ENCODE assay signal across 9 cellular contexts in the genomic region with DNA sequence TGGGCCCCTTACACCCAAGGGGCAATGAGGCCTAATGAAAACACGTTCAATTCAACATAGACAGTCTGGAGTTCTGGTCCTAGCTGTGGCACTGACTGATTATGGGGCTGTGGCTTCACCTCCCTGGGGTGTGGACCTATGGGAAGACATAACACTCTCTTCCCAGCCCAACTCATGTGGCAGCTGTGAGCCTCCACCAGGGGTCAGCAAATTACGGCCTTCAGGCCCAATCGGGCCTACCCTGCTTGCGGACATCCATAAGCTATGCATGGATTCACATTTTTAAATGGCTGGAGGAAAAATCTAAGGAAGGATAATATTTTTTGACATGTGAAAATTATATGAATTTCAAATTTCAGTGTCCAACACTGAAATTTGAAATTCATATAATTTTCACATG.
A peak's percentile ranks its signal among the peaks of the same experiment; 100 is the strongest.
DNase-seq lines count a peak whose midpoint lies in the region; ATAC-seq and TF ChIP-seq lines count a peak whose summit lies in the region.
"Had no signal": no experiment of that assay in that cellular context is flagged by ENCODE, and none has a peak within 500 bp of the region (broad histone marks: within the 10 kb centered on the region; RNA-seq: fewer than 3 reads in every experiment).

No MANE protein-coding gene starts in this region.

- H3K27ac ChIP-seq in dorsolateral prefrontal cortex: peak overlapping the region in 54 of 59 donors; percentile 6 to 94 (median 78)
- no peak overlapping the region for H3K27ac ChIP-seq in neuronal stem cell (replicated peaks; ENCODE audit: low read length)

- H3K9me3 ChIP-seq in neuronal stem cell (replicated peaks in 1 of 2; ENCODE audit: control insufficient read depth in 2 of 2, insufficient read depth in 1 of 2, low read depth in 1 of 2, low read length in 2 of 2): peaks cover 0 to 1% of the 10 kb centered on the region in 2 donors

- no peaks in the 10 kb centered on the region for H3K79me1 ChIP-seq in neuronal stem cell (ENCODE audit: low read depth, low read length)

- peak; percentile 16 for DNase-seq in activated naive CD4-positive, alpha-beta T cell treated with anti-CD3 and anti-CD28 coated beads for 36 hours
- DNase-seq in activated naive CD4-positive, alpha-beta T cell (lab: John Stamatoyannopoulos, UW): no peak
- DNase-seq in LNCaP clone FGC (ENCODE audit: low read depth): peak; percentile 18
- peak; percentile 5 to 81 (median 65) for DNase-seq in dorsolateral prefrontal cortex
- no peak for DNase-seq in neuronal stem cell (ENCODE audit: low spot score)
- DNase-seq in NCI-H187 (lab: John Stamatoyannopoulos, UW): no peak
- DNase-seq in NK-92 treated with Interleukin-12 subunit alpha and Interleukin-12 subunit beta, amount 100 ng/mL, for 24 hours (lab: John Stamatoyannopoulos, UW): no peak

- no peak overlapping the region for H2BK15ac ChIP-seq in neuronal stem cell (ENCODE audit: low read length)

- no peaks in the 10 kb centered on the region for H3K27me3 ChIP-seq in dorsolateral prefrontal cortex
- H3K27me3 ChIP-seq in neuronal stem cell (ENCODE audit: control insufficient read depth in 3 of 3, insufficient read depth in 3 of 3, low read depth in 1 of 3, low read length in 3 of 3): no peaks in the 10 kb centered on the region

- no peaks in the 10 kb centered on the region for H3K9me3 Mint-ChIP-seq in activated naive CD4-positive, alpha-beta T cell treated with anti-CD3 and anti-CD28 coated beads for 36 hours

- no peaks in the 10 kb centered on the region for H3K27me3 Mint-ChIP-seq in activated naive CD4-positive, alpha-beta T cell treated with anti-CD3 and anti-CD28 coated beads for 36 hours (ENCODE audit: low read depth)
- H3K27me3 Mint-ChIP-seq: activated naive CD8-positive, alpha-beta T cell had no signal

- H3K4me1 ChIP-seq in neuronal stem cell (ENCODE audit: control insufficient read depth in 2 of 2, insufficient read depth in 1 of 2, low read depth in 1 of 2, low read length in 2 of 2): no peaks in the 10 kb centered on the region

- H2BK12ac ChIP-seq in neuronal stem cell (ENCODE audit: low read length): no peak overlapping the region

- no peak overlapping the region for H2BK5ac ChIP-seq in neuronal stem cell (ENCODE audit: low read length)

- H3K4ac ChIP-seq in neuronal stem cell (ENCODE audit: low read length): no peak overlapping the region

- peak; percentile 78 for TF ChIP-seq CTCF in LNCaP clone FGC (IDR thresholded peaks at IDR 0.05; ENCODE audit: control insufficient read depth, extremely low read depth, insufficient read depth)
- TF ChIP-seq CTCF in dorsolateral prefrontal cortex (IDR thresholded peaks at IDR 0.05 in 54 of 56, conservative IDR thresholded peaks at IDR 0.05 in 2 of 56; ENCODE audit: low read depth in 1 of 56, partially characterized antibody in 56 of 56): peak in 54 of 56 donors; percentile 25 to 79 (median 60)

- CTCF ChIA-PET in activated naive CD4-positive, alpha-beta T cell treated with anti-CD3 and anti-CD28 coated beads for 36 hours (lab: Charles Lee): interaction anchor here (1.0 to 3.3 kb wide), 2 partner anchors 68 to 102 kb away, joined by 3 to 20 read pairs; partner anchors contain the start of gene LOXHD1

- no peak overlapping the region for H2BK120ac ChIP-seq in neuronal stem cell (ENCODE audit: low read depth, low read length)

- no peak overlapping the region for H2AK5ac ChIP-seq in neuronal stem cell (ENCODE audit: low read depth, low read length)

- H3K27ac Mint-ChIP-seq in activated naive CD4-positive, alpha-beta T cell treated with anti-CD3 and anti-CD28 coated beads for 36 hours: no peak overlapping the region
- H3K27ac Mint-ChIP-seq: activated naive CD8-positive, alpha-beta T cell had no signal

- intact Hi-C loops in activated naive CD4-positive, alpha-beta T cell treated with anti-CD3 and anti-CD28 coated beads for 36 hours (cut with micrococcal nuclease): loop anchor here (1.0 kb wide), 1 partner anchor 103 kb away; no protein-coding TSS in a partner anchor
- intact Hi-C loops in dorsolateral prefrontal cortex (cut with DNase I): loop anchor here (2.0 to 5.0 kb wide), 5 partner anchors 67 to 383 kb away; partner anchors contain the start of gene LOXHD1 (in 2 of the 2)

- no CpG with 5 or more reads among the region's 4 CpGs for WGBS in neuronal stem cell (ENCODE audit: extremely low coverage in 2 of 2, insufficient read length in 2 of 2, insufficient replicate concordance in 1 of 2), 2 donors

- no peaks in the 10 kb centered on the region for H3K36me3 ChIP-seq in neuronal stem cell (replicated peaks in 1 of 2; ENCODE audit: control insufficient read depth in 2 of 2, insufficient read depth in 2 of 2, low read length in 2 of 2)

- H4K91ac ChIP-seq in neuronal stem cell (ENCODE audit: low read depth, low read length, poor library complexity): no peak overlapping the region

- H3K23ac ChIP-seq in neuronal stem cell (ENCODE audit: low read depth, low read length, poor library complexity): no peak overlapping the region

- H4K8ac ChIP-seq in neuronal stem cell (ENCODE audit: low read depth, low read length): no peak overlapping the region

- peak overlapping the region; percentile 5 for H3K18ac ChIP-seq in neuronal stem cell (ENCODE audit: low read length)

- H3K14ac ChIP-seq in neuronal stem cell (ENCODE audit: low read length): no peak overlapping the region

- no peak for ATAC-seq in HG03139 (IDR thresholded peaks at IDR 0.05; ENCODE audit: unreplicated experiment)

- H3K4me3 ChIP-seq in LNCaP clone FGC (ENCODE audit: low read depth, low read length) (no peak overlapping the region), dorsolateral prefrontal cortex (no peak overlapping the region), neuronal stem cell (ENCODE audit: low read length in 2 of 2) (peak overlapping the region in 1 of 2 donors; percentile 11)

- H3K9ac ChIP-seq in neuronal stem cell (ENCODE audit: low read depth, low read length, poor library complexity): no peak overlapping the region

- no peaks in the 10 kb centered on the region for H3K4me1 Mint-ChIP-seq in activated naive CD4-positive, alpha-beta T cell treated with anti-CD3 and anti-CD28 coated beads for 36 hours (ENCODE audit: low read depth)

- H2AFZ ChIP-seq in neuronal stem cell (ENCODE audit: low read length): no peak overlapping the region

- H3K36me3 Mint-ChIP-seq in activated naive CD4-positive, alpha-beta T cell treated with anti-CD3 and anti-CD28 coated beads for 36 hours (ENCODE audit: low read depth): no peaks in the 10 kb centered on the region
- H3K36me3 Mint-ChIP-seq: activated naive CD8-positive, alpha-beta T cell had no signal

- no peak overlapping the region for H3K4me2 ChIP-seq in neuronal stem cell (ENCODE audit: insufficient read depth, low read length, poor library complexity, severe bottlenecking)

- no peak overlapping the region for H3K4me3 Mint-ChIP-seq in activated naive CD4-positive, alpha-beta T cell treated with anti-CD3 and anti-CD28 coated beads for 36 hours
- H3K4me3 Mint-ChIP-seq: activated naive CD8-positive, alpha-beta T cell had no signal

Comparison
In these comparisons a context has a peak if more than half of its experiments do, and no peak if none do; other contexts are left out.
1. DNase-seq: peak in activated naive CD4-positive, alpha-beta T cell treated with anti-CD3 and anti-CD28 coated beads for 36 hours (single experiment), LNCaP clone FGC (single experiment) and dorsolateral prefrontal cortex (10 of 10); none in activated naive CD4-positive, alpha-beta T cell (0 of 4), neuronal stem cell (single experiment), NCI-H187 (0 of 2) and NK-92 treated with Interleukin-12 subunit alpha and Interleukin-12 subunit beta, amount 100 ng/mL, for 24 hours (single experiment).